ENCODE assay signal across 8 cellular contexts in the genomic region with DNA sequence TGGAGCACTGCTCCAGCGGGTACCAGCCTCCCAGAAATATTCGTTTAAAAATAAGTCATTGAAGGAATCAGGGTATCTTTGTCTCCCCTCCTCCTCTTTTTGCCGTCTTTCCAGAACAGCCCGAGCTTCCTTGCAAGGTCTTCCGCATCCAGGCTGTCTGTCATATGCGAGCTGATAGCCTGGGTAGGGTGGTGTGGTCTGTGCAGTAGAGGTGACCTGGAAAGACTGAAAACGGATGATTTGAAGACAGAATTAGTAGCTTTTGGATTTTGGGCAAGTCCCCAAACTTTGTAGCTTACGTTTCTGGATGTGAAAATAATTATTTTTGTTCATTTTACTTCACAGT. TPM values are rescaled to one million over a fixed set of nuclear protein-coding genes. Genes with fewer than 3 reads are reported as not detected.
DNase-seq lines count a peak whose midpoint lies in the region; ATAC-seq and TF ChIP-seq lines count a peak whose summit lies in the region.

No MANE protein-coding gene starts in this region.

- peaks cover 16% of the 10 kb centered on the region for H3K4me1 ChIP-seq in psoas muscle

- peak; percentile 10 for DNase-seq in EL
- DNase-seq in HEK293T (ENCODE audit: extremely low spot score), result peak; percentile 18
- DNase-seq in SW480 (ENCODE audit: low spot score), result peak; percentile 37
- DNase-seq in fibroblast of the aortic adventitia (ENCODE audit: low read depth), result peak; percentile 4
- no peak for DNase-seq in psoas muscle
- DNase-seq in stimulated activated CD4-positive, alpha-beta T cell treated with anti-CD3 and anti-CD28 coated beads, Interleukin-4, amount 100 ng/mL, for 1 hour, result no peak
- DNase-seq in dedifferentiated amniotic fluid mesenchymal stem cell (ENCODE audit: extremely low spot score), result no peak

- H3K27me3 ChIP-seq in psoas muscle (ENCODE audit: insufficient read depth in 3 of 3, low read length in 2 of 3), result no peaks in the 10 kb centered on the region

- H3K36me3 ChIP-seq in psoas muscle (ENCODE audit: insufficient read depth in 1 of 2, low read depth in 1 of 2), result no peaks in the 10 kb centered on the region

- intact Hi-C loops in psoas muscle (cut with DNase I), result no loop called here

- H3K9me3 ChIP-seq in psoas muscle, result no peaks in the 10 kb centered on the region

- H3K4me3 ChIP-seq in fibroblast of the aortic adventitia (ENCODE audit: low read depth, low read length) (peak overlapping the region; percentile 97), psoas muscle (peak overlapping the region; percentile 84)

- ATAC-seq in psoas muscle (peak in 1 of 4 donors; percentile 23), HG03565 (IDR thresholded peaks at IDR 0.05; ENCODE audit: unreplicated experiment) (no peak)

- peak overlapping the region; percentile 80 for H3K27ac ChIP-seq in psoas muscle

- POLR2A ChIA-PET in HEK293T (lab: Yijun Ruan, JAX), result interaction anchor here (1.3 to 1.4 kb wide), 3 partner anchors 9 to 14 kb away, joined by 3 to 6 read pairs (median 4); no protein-coding TSS in a partner anchor

- TF ChIP-seq CTCF in fibroblast of the aortic adventitia (IDR thresholded peaks at IDR 0.05; ENCODE audit: insufficient read depth, low read length) (no peak), psoas muscle (IDR thresholded peaks at IDR 0.05) (no peak)

- 0 to 1% (median 0%) methylated on average over 8 of the region's 8 CpGs for WGBS in psoas muscle, 3 donors

- CTCF ChIA-PET in HEK293T (lab: Yijun Ruan, JAX), result interaction anchor here (1.8 kb wide), 1 partner anchor 13 kb away, joined by 8 read pairs; no protein-coding TSS in a partner anchor

TF ChIP-seq in HEK293T, 16 proteins besides CTCF, POLR2A, EP300 and RAD21:
- TF ChIP-seq, protein P1, sequence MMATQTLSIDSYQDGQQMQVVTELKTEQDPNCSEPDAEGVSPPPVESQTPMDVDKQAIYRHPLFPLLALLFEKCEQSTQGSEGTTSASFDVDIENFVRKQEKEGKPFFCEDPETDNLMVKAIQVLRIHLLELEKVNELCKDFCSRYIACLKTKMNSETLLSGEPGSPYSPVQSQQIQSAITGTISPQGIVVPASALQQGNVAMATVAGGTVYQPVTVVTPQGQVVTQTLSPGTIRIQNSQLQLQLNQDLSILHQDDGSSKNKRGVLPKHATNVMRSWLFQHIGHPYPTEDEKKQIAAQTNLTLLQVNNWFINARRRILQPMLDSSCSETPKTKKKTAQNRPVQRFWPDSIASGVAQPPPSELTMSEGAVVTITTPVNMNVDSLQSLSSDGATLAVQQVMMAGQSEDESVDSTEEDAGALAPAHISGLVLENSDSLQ (IDR thresholded peaks at IDR 0.05), result peak; percentile 54
- TF ChIP-seq SUZ12 (IDR thresholded peaks at IDR 0.05) (no peak), ELF4 (IDR thresholded peaks at IDR 0.05) (no peak)

RNA-seq across cellular contexts. Expression of a gene that starts 0.5 kb away (rescaled TPM):
- total RNA-seq in fibroblast of the aortic adventitia (ENCODE audit: low replicate concordance) (32.3 and 50.0 TPM in 2 replicates), psoas muscle (10 to 100 TPM; 15.9 to 22.4 (median 17.8) TPM)
- polyA plus RNA-seq in psoas muscle, result 10 to 100 TPM in 1 of 3 donors, 1 to 10 TPM in 2; 6.2 to 18.2 (median 8.0) TPM

RNA-seq across cellular contexts. Expression of a gene that starts 6.4 kb away (rescaled TPM):
- total RNA-seq in fibroblast of the aortic adventitia (ENCODE audit: low replicate concordance) (not detected in 2 replicates), psoas muscle (not detected)
- under 1 TPM in 1 of 3 donors, not detected in 2; 0.01 TPM for polyA plus RNA-seq in psoas muscle

Comparison
In these comparisons a context has a peak if more than half of its experiments do, and no peak if none do; other contexts are left out.
1. DNase-seq: peak in EL (single experiment), HEK293T (single experiment), SW480 (single experiment) and fibroblast of the aortic adventitia (single experiment); none in psoas muscle (0 of 2), stimulated activated CD4-positive, alpha-beta T cell treated with anti-CD3 and anti-CD28 coated beads, Interleukin-4, amount 100 ng/mL, for 1 hour (single experiment) and dedifferentiated amniotic fluid mesenchymal stem cell (single experiment).